ENCODE assay signal across 25 cellular contexts in genomic region chr2:26570083-26570430, GRCh38.
"Had no signal": no experiment of that assay in that cellular context is flagged by ENCODE, and none has a peak within 500 bp of the region (broad histone marks: within the 10 kb centered on the region; RNA-seq: fewer than 3 reads in every experiment).

No MANE protein-coding gene starts in this region.

- ATAC-seq: effector memory CD8-positive, alpha-beta T cell; gastrocnemius medialis; naive thymus-derived CD8-positive, alpha-beta T cell; right lobe of liver; stimulated activated effector memory CD8-positive, alpha-beta T cell treated with anti-CD3 and anti-CD28 coated beads, Interleukin-12 subunit alpha, Interleukin-12 subunit beta, amount 100 ng/mL, for 72 hours had no signal

- H3K4me1 ChIP-seq: gastrocnemius medialis, right lobe of liver had no signal

- DNase-seq: activated CD4-positive, alpha-beta T cell treated with anti-CD3 and anti-CD28 coated beads for 48 hours; activated CD4-positive, alpha-beta T cell treated with anti-CD3 and anti-CD28 coated beads, Interleukin-2, amount 50 U/mL, for 48 hours; activated T-cell treated with anti-CD3 and anti-CD28 coated beads, Interleukin-2, amount 50 U/mL, for 48 hours; cortex of kidney; effector memory CD8-positive, alpha-beta T cell; erythroblast; hippocampal formation; immature natural killer cell; kidney; midbrain; occipital lobe; stimulated activated CD4-positive, alpha-beta T cell treated with anti-CD3 and anti-CD28 coated beads, Interleukin-12 subunit alpha, Interleukin-12 subunit beta, amount 100 ng/mL, for 4 hours; stimulated activated CD4-positive, alpha-beta T cell treated with anti-CD3 and anti-CD28 coated beads, Interleukin-4, amount 100 ng/mL, for 24 hours had no signal

- H3K4me3 Mint-ChIP-seq: activated naive CD8-positive, alpha-beta T cell; brain; effector memory CD8-positive, alpha-beta T cell; immature natural killer cell; naive thymus-derived CD8-positive, alpha-beta T cell; neural crest cell; stimulated activated effector memory CD8-positive, alpha-beta T cell treated with anti-CD3 and anti-CD28 coated beads, Interleukin-12 subunit alpha, Interleukin-12 subunit beta, amount 100 ng/mL, for 72 hours; stimulated activated naive CD8-positive, alpha-beta T cell treated with anti-CD3 and anti-CD28 coated beads, Interleukin-15, Interleukin-2, amounts not matched to agents 100 ng/mL and 50 ng/mL, for 24 hours; type B pancreatic cell had no signal

- H3K4me1 Mint-ChIP-seq: brain; immature natural killer cell; naive thymus-derived CD8-positive, alpha-beta T cell; neural crest cell; stimulated activated effector memory CD8-positive, alpha-beta T cell treated with anti-CD3 and anti-CD28 coated beads, Interleukin-12 subunit alpha, Interleukin-12 subunit beta, amount 100 ng/mL, for 72 hours had no signal

- H3K36me3 ChIP-seq: cardiac muscle cell, gastrocnemius medialis, right lobe of liver had no signal

- H3K27ac Mint-ChIP-seq: activated naive CD8-positive, alpha-beta T cell; activated T-helper 2 cell treated with anti-CD3 and anti-CD28 coated beads, Interferon-gamma antibody, Interleukin-2, Interleukin-4, amounts not matched to agents 10 μg/mL and 5 μg/mL and 100 μg/mL, durations not matched to agents 14 hours and 24 hours and 36 hours; brain; effector memory CD8-positive, alpha-beta T cell; immature natural killer cell; stimulated activated effector memory CD8-positive, alpha-beta T cell treated with anti-CD3 and anti-CD28 coated beads, Interleukin-12 subunit alpha, Interleukin-12 subunit beta, amount 100 ng/mL, for 72 hours; stimulated activated naive CD8-positive, alpha-beta T cell treated with anti-CD3 and anti-CD28 coated beads, Interleukin-15, Interleukin-2, amounts not matched to agents 100 ng/mL and 50 ng/mL, for 24 hours; type B pancreatic cell had no signal

- H3K9me3 ChIP-seq: gastrocnemius medialis, right lobe of liver had no signal

- H3K27me3 ChIP-seq: right lobe of liver had no signal

- H3K9me3 Mint-ChIP-seq: activated T-helper 2 cell treated with anti-CD3 and anti-CD28 coated beads, Interferon-gamma antibody, Interleukin-2, Interleukin-4, amounts not matched to agents 10 μg/mL and 5 μg/mL and 100 μg/mL, durations not matched to agents 14 hours and 24 hours and 36 hours; brain; effector memory CD8-positive, alpha-beta T cell; immature natural killer cell; naive thymus-derived CD8-positive, alpha-beta T cell; neural crest cell; stimulated activated effector memory CD8-positive, alpha-beta T cell treated with anti-CD3 and anti-CD28 coated beads, Interleukin-12 subunit alpha, Interleukin-12 subunit beta, amount 100 ng/mL, for 72 hours; stimulated activated naive CD8-positive, alpha-beta T cell treated with anti-CD3 and anti-CD28 coated beads, Interleukin-15, Interleukin-2, amounts not matched to agents 100 ng/mL and 50 ng/mL, for 24 hours; type B pancreatic cell had no signal

- H3K4me3 ChIP-seq: cardiac muscle cell, gastrocnemius medialis, right lobe of liver, skin epidermis had no signal

- FAIRE-seq: kidney had no signal

- H3K27ac ChIP-seq: cardiac muscle cell, gastrocnemius medialis, right lobe of liver, skin epidermis had no signal

- H3K36me3 Mint-ChIP-seq: activated naive CD8-positive, alpha-beta T cell; brain; immature natural killer cell; naive thymus-derived CD8-positive, alpha-beta T cell; stimulated activated effector memory CD8-positive, alpha-beta T cell treated with anti-CD3 and anti-CD28 coated beads, Interleukin-12 subunit alpha, Interleukin-12 subunit beta, amount 100 ng/mL, for 72 hours; type B pancreatic cell had no signal
